Comparison of ENCODE assay signal across 22 cellular contexts in the genomic region with DNA sequence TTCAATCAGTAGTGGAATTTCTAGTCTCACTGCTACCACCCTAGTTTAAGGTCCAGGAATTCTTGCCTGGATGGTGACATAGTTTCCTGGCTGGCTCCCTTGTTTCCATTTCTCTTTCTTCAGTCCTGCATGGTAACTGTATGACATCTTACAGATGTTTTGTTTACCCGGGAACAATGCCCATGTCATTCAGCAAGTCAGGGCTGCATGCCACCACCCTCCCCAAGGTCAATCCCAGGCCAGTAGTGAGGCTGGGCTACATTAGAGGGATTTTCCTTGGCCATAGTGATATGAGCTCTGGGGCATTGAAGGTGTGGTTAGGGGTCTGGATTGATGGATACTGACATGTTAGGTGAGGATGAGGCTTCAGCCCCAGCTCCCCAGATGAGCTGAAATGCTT.
"Had no signal": no experiment of that assay in that cellular context is flagged by ENCODE, and none has a peak within 500 bp of the region (broad histone marks: within the 10 kb centered on the region; RNA-seq: fewer than 3 reads in every experiment).

No MANE protein-coding gene starts in this region.

- H3K36me3 ChIP-seq: esophagus squamous epithelium, neural progenitor cell, ovary, sigmoid colon, transverse colon had no signal

- H3K27ac ChIP-seq: esophagus squamous epithelium, hepatocyte, neural progenitor cell, ovary, psoas muscle, sigmoid colon, skin epidermis, testis, transverse colon had no signal

- H3K79me2 ChIP-seq: hepatocyte had no signal

- H3K9me3 Mint-ChIP-seq: central memory CD8-positive, alpha-beta T cell; natural killer cell; neural progenitor cell; stimulated activated naive B cell treated with anti-CD40 and anti-IgM and Interleukin-4, amounts not matched to agents 10 μg/mL and 1 μg/mL and 100 μg/mL, for 72 hours; stimulated activated naive CD8-positive, alpha-beta T cell treated with anti-CD3 and anti-CD28 coated beads, Interleukin-15, amount 100 ng/mL, for 72 hours had no signal

- FAIRE-seq: frontal cortex, kidney had no signal

- H2AFZ ChIP-seq: hepatocyte, neural progenitor cell had no signal

- H3K27ac Mint-ChIP-seq: natural killer cell; neural progenitor cell; stimulated activated naive B cell treated with anti-CD40 and anti-IgM and Interleukin-4, amounts not matched to agents 10 μg/mL and 1 μg/mL and 100 μg/mL, for 72 hours; stimulated activated naive CD8-positive, alpha-beta T cell treated with anti-CD3 and anti-CD28 coated beads, Interleukin-15, amount 100 ng/mL, for 72 hours had no signal

- H3K4me2 ChIP-seq: hepatocyte, neural progenitor cell had no signal

- H3K4me1 Mint-ChIP-seq: central memory CD8-positive, alpha-beta T cell; natural killer cell; stimulated activated naive B cell treated with anti-CD40 and anti-IgM and Interleukin-4, amounts not matched to agents 10 μg/mL and 1 μg/mL and 100 μg/mL, for 72 hours; stimulated activated naive CD8-positive, alpha-beta T cell treated with anti-CD3 and anti-CD28 coated beads, Interleukin-15, amount 100 ng/mL, for 72 hours had no signal

- H3K9me3 ChIP-seq: esophagus squamous epithelium, ovary, psoas muscle, sigmoid colon, testis, transverse colon had no signal

- H3K4me3 Mint-ChIP-seq: central memory CD8-positive, alpha-beta T cell; natural killer cell; neural progenitor cell; stimulated activated naive B cell treated with anti-CD40 and anti-IgM and Interleukin-4, amounts not matched to agents 10 μg/mL and 1 μg/mL and 100 μg/mL, for 72 hours; stimulated activated naive CD8-positive, alpha-beta T cell treated with anti-CD3 and anti-CD28 coated beads, Interleukin-15, amount 100 ng/mL, for 72 hours had no signal

- DNase-seq: dermis blood vessel endothelial cell; esophagus squamous epithelium; kidney; left colon; mammary epithelial cell; natural killer cell; nucleus accumbens; ovary; psoas muscle; retina; sigmoid colon; stimulated activated CD4-positive, alpha-beta T cell treated with anti-CD3 and anti-CD28 coated beads, Interleukin-2, amount 100 ng/mL, for 24 hours; stimulated activated CD4-positive, alpha-beta T cell treated with anti-CD3 and anti-CD28 coated beads, Interleukin-4, amount 100 ng/mL, for 4 hours; stimulated activated naive B cell treated with anti-CD40 and anti-IgM and Interleukin-4, amounts not matched to agents 10 μg/mL and 1 μg/mL and 100 μg/mL, for 72 hours; stimulated activated naive CD8-positive, alpha-beta T cell treated with anti-CD3 and anti-CD28 coated beads, Interleukin-15, amount 100 ng/mL, for 72 hours; testis; transverse colon had no signal

- H3K4me3 ChIP-seq: esophagus squamous epithelium, hepatocyte, neural progenitor cell, ovary, psoas muscle, sigmoid colon, skin epidermis, testis, transverse colon had no signal

- H3K9ac ChIP-seq: neural progenitor cell had no signal

- H3K36me3 Mint-ChIP-seq: natural killer cell; stimulated activated naive B cell treated with anti-CD40 and anti-IgM and Interleukin-4, amounts not matched to agents 10 μg/mL and 1 μg/mL and 100 μg/mL, for 72 hours had no signal

- H3K4me1 ChIP-seq: esophagus squamous epithelium, psoas muscle, sigmoid colon, testis, transverse colon had no signal

- H3K27me3 ChIP-seq: ovary, testis had no signal

- ATAC-seq: left colon; natural killer cell; psoas muscle; stimulated activated naive B cell treated with anti-CD40 and anti-IgM and Interleukin-4, amounts not matched to agents 10 μg/mL and 1 μg/mL and 100 μg/mL, for 72 hours; stimulated activated naive CD8-positive, alpha-beta T cell treated with anti-CD3 and anti-CD28 coated beads, Interleukin-15, amount 100 ng/mL, for 72 hours had no signal
